32 cellular contexts compared by ENCODE assay signal in the genomic region with DNA sequence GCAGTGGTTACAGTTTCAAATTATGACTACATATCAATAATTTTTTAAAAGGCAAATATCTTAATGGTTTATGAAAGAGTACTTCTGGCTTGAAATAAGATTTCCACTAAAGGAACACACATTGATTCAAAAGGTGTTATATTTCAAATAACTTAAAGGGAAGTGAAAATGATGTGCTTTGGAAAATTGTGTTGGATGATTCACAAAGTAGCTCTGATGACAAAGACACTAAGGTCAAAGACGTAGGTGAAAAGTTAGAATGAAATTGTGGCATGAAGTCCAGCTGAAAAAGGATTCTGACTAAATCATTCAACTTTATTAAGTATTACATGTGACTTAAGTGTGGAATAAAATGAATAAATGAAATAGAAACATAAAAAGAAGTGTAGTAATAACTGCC. TPM values are rescaled to one million over a fixed set of nuclear protein-coding genes. Genes with fewer than 3 reads are reported as not detected.
DNase-seq lines count a peak whose midpoint lies in the region; ATAC-seq and TF ChIP-seq lines count a peak whose summit lies in the region.
"Had no signal": no experiment of that assay in that cellular context is flagged by ENCODE, and none has a peak within 500 bp of the region (broad histone marks: within the 10 kb centered on the region; RNA-seq: fewer than 3 reads in every experiment).

No MANE protein-coding gene starts in this region.

- DNase-seq in MCF 10A (ENCODE audit: unreplicated experiment) (peak; percentile 4), breast epithelium (ENCODE audit: low spot score in 2 of 2) (no peak), cardiac fibroblast (ENCODE audit: low read depth in 2 of 2) (peak; percentile 34 to 38), PC-9 (no peak), esophagus squamous epithelium (lab: John Stamatoyannopoulos, UW) (no peak)
- no peak for DNase-seq in activated T-cell treated with anti-CD3 and anti-CD28 coated beads, Interleukin-2, amount 50 U/mL, for 24 hours
- DNase-seq: activated CD4-positive, alpha-beta T cell treated with anti-CD3 and anti-CD28 coated beads for 48 hours; activated CD8-positive, alpha-beta memory T cell treated with anti-CD3 and anti-CD28 coated beads, Interleukin-2, amount 10 ng/mL, durations not matched to agents 7 days and 5 days; COR-L47; DMS79 treated with DMSO at 0.1 percent for 48 hours; foreskin keratinocyte; HFFc6; left lung; mesendoderm; NCI-H1105 treated with DMSO at 0.1 percent for 48 hours; NCI-H2029; RPMI8226 had no signal

- BruUV-seq in MCF 10A (replicated peaks; lab: Mats Ljungman, UMichigan) (no TSS peak), PC-9 (replicated peaks; lab: Mats Ljungman, UMichigan) (no TSS peak)

- H3K36me3 Mint-ChIP-seq in MCF 10A (ENCODE audit: insufficient read depth, unreplicated experiment), result no peaks in the 10 kb centered on the region
- H3K36me3 Mint-ChIP-seq in activated T-cell treated with anti-CD3 and anti-CD28 coated beads, Interleukin-2, amount 50 U/mL, for 24 hours (ENCODE audit: low read depth), result no peaks in the 10 kb centered on the region
- H3K36me3 Mint-ChIP-seq: activated CD8-positive, alpha-beta memory T cell treated with anti-CD3 and anti-CD28 coated beads, Interleukin-2, amount 10 ng/mL, durations not matched to agents 7 days and 5 days; activated naive CD8-positive, alpha-beta T cell had no signal

- ATAC-seq in HG03442 (IDR thresholded peaks at IDR 0.05; ENCODE audit: unreplicated experiment), result peak; percentile 49
- ATAC-seq in HG03354 (IDR thresholded peaks at IDR 0.05; ENCODE audit: poor library complexity, severe bottlenecking, unreplicated experiment), result no peak
- ATAC-seq: activated CD8-positive, alpha-beta memory T cell treated with anti-CD3 and anti-CD28 coated beads, Interleukin-2, amount 10 ng/mL, durations not matched to agents 7 days and 5 days; foreskin keratinocyte; left lung; sciatic nerve had no signal

- no peak overlapping the region for H3K4me2 ChIP-seq in PC-9
- H3K4me2 ChIP-seq: BLaER1 had no signal

- WGBS in esophagus squamous epithelium, 2 donors, result 32 to 39% methylated on average over 1 of the region's 1 CpG

- H3K9me2 ChIP-seq in PC-9 (ENCODE audit: insufficient read depth), result no peaks in the 10 kb centered on the region

- TF ChIP-seq CTCF in MCF 10A (IDR thresholded peaks at IDR 0.05; ENCODE audit: unreplicated experiment), result no peak
- no peak for TF ChIP-seq CTCF in breast epithelium (IDR thresholded peaks at IDR 0.05)
- no peak for TF ChIP-seq CTCF in cardiac fibroblast (IDR thresholded peaks at IDR 0.05; ENCODE audit: low read depth, low read length)
- TF ChIP-seq CTCF in PC-9 (conservative IDR thresholded peaks at IDR 0.05), result no peak
- no peak for TF ChIP-seq CTCF in esophagus squamous epithelium (IDR thresholded peaks at IDR 0.05)

- H3K4me1 ChIP-seq in breast epithelium (no peaks in the 10 kb centered on the region), PC-9 (replicated peaks; ENCODE audit: insufficient read depth) (no peaks in the 10 kb centered on the region), esophagus squamous epithelium (no peaks in the 10 kb centered on the region)
- H3K4me1 ChIP-seq: BLaER1, foreskin keratinocyte, left lung had no signal

- TF ChIP-seq POLR2A in breast epithelium (IDR thresholded peaks at IDR 0.05) (no peak), esophagus squamous epithelium (IDR thresholded peaks at IDR 0.05) (no peak)

- CTCF ChIA-PET in MCF 10A (lab: Yijun Ruan, JAX) (interaction anchor here (1.0 to 1.5 kb wide), 4 partner anchors 9 to 291 kb away, joined by 3 to 8 read pairs (median 4); partner anchors contain the start of gene TCAF1), PC-9 (lab: Charles Lee) (interaction anchor here (0.7 to 0.9 kb wide), 2 partner anchors 143 to 596 kb away, joined by 3 read pairs; no protein-coding TSS in a partner anchor)

- H3K36me3 ChIP-seq in breast epithelium (no peaks in the 10 kb centered on the region), PC-9 (ENCODE audit: low read depth) (no peaks in the 10 kb centered on the region), esophagus squamous epithelium (no peaks in the 10 kb centered on the region)
- H3K36me3 ChIP-seq: BLaER1, left lung, neutrophil had no signal

- peaks cover 28% of the 10 kb centered on the region for H3K27me3 Mint-ChIP-seq in MCF 10A (ENCODE audit: insufficient read depth, unreplicated experiment)
- peaks cover 12% of the 10 kb centered on the region for H3K27me3 Mint-ChIP-seq in activated T-cell treated with anti-CD3 and anti-CD28 coated beads, Interleukin-2, amount 50 U/mL, for 24 hours
- H3K27me3 Mint-ChIP-seq: progenitor cell of endocrine pancreas had no signal

- no peaks in the 10 kb centered on the region for H3K27me3 ChIP-seq in breast epithelium
- H3K27me3 ChIP-seq in PC-9 (ENCODE audit: insufficient read depth, low read depth), result no peaks in the 10 kb centered on the region
- H3K27me3 ChIP-seq in esophagus squamous epithelium, result no peaks in the 10 kb centered on the region
- H3K27me3 ChIP-seq: BLaER1, foreskin keratinocyte, left lung, neutrophil had no signal

- no peak overlapping the region for H2AFZ ChIP-seq in PC-9

- H3K4me3 Mint-ChIP-seq in MCF 10A (ENCODE audit: unreplicated experiment), result no peak overlapping the region
- no peak overlapping the region for H3K4me3 Mint-ChIP-seq in activated T-cell treated with anti-CD3 and anti-CD28 coated beads, Interleukin-2, amount 50 U/mL, for 24 hours
- H3K4me3 Mint-ChIP-seq: activated CD8-positive, alpha-beta memory T cell treated with anti-CD3 and anti-CD28 coated beads, Interleukin-2, amount 10 ng/mL, durations not matched to agents 7 days and 5 days; activated naive CD8-positive, alpha-beta T cell; activated T-helper 1 cell treated with anti-CD3 and anti-CD28 coated beads, Interleukin-12 subunit alpha, Interleukin-12 subunit beta, Interleukin-2, Interleukin-4 antibody, amounts not matched to agents 30 ng/mL and 10 ng/mL and 1 ng/mL, durations not matched to agents 14 hours and 24 hours and 36 hours; HFFc6; T-helper 1 cell treated with Interleukin-12 subunit alpha and Interleukin-12 subunit beta and Interleukin-4 antibody, amounts not matched to agents 30 μg/mL and 1 μg/mL, for 36 hours had no signal

- H3K9me3 Mint-ChIP-seq in MCF 10A (ENCODE audit: unreplicated experiment), result no peaks in the 10 kb centered on the region
- no peaks in the 10 kb centered on the region for H3K9me3 Mint-ChIP-seq in activated T-cell treated with anti-CD3 and anti-CD28 coated beads, Interleukin-2, amount 50 U/mL, for 24 hours
- H3K9me3 Mint-ChIP-seq: activated T-helper 1 cell treated with anti-CD3 and anti-CD28 coated beads, Interleukin-12 subunit alpha, Interleukin-12 subunit beta, Interleukin-2, Interleukin-4 antibody, amounts not matched to agents 30 ng/mL and 10 ng/mL and 1 ng/mL, durations not matched to agents 14 hours and 24 hours and 36 hours; HFFc6; T-helper 1 cell treated with Interleukin-12 subunit alpha and Interleukin-12 subunit beta and Interleukin-4 antibody, amounts not matched to agents 30 μg/mL and 1 μg/mL, for 36 hours had no signal

- H3K9me3 ChIP-seq in breast epithelium, result no peaks in the 10 kb centered on the region
- H3K9me3 ChIP-seq in PC-9 (ENCODE audit: insufficient read depth, low read depth), result no peaks in the 10 kb centered on the region
- no peaks in the 10 kb centered on the region for H3K9me3 ChIP-seq in esophagus squamous epithelium
- H3K9me3 ChIP-seq: BLaER1, left lung, neutrophil had no signal

- POLR2A ChIA-PET in MCF 10A (lab: Yijun Ruan, JAX) (interaction anchor here (0.7 to 1.6 kb wide), 2 partner anchors 14 to 126 kb away, joined by 3 to 4 read pairs; partner anchors contain the start of gene TCAF1), PC-9 (lab: Charles Lee; ENCODE audit: unreplicated experiment) (no interaction called here)

- no peaks in the 10 kb centered on the region for H3F3A ChIP-seq in PC-9 (ENCODE audit: insufficient read depth, low read depth)

- no peaks in the 10 kb centered on the region for H4K20me1 ChIP-seq in PC-9 (ENCODE audit: insufficient read depth)
- H4K20me1 ChIP-seq: BLaER1 had no signal

- intact Hi-C loops in MCF 10A (cut with micrococcal nuclease) (loop anchor here (2.0 to 10.0 kb wide), 3 partner anchors 53 to 127 kb away; no protein-coding TSS in a partner anchor), breast epithelium (cut with DNase I; ENCODE audit: low total_unique reads) (no loop called here), PC-9 (cut with micrococcal nuclease; ENCODE audit: unreplicated experiment) (no loop called here), esophagus squamous epithelium (cut with DNase I) (no loop called here)

- H3K4me3 ChIP-seq in breast epithelium, result no peak overlapping the region
- no peak overlapping the region for H3K4me3 ChIP-seq in cardiac fibroblast (replicated peaks in 1 of 2; ENCODE audit: low read depth in 2 of 2, low read length in 2 of 2)
- no peak overlapping the region for H3K4me3 ChIP-seq in PC-9
- H3K4me3 ChIP-seq in esophagus squamous epithelium, result no peak overlapping the region
- H3K4me3 ChIP-seq: BLaER1, left lung had no signal

- H3K4me1 Mint-ChIP-seq in MCF 10A (ENCODE audit: insufficient read depth, unreplicated experiment), result no peaks in the 10 kb centered on the region
- peaks cover 7% of the 10 kb centered on the region for H3K4me1 Mint-ChIP-seq in activated T-cell treated with anti-CD3 and anti-CD28 coated beads, Interleukin-2, amount 50 U/mL, for 24 hours (ENCODE audit: low read depth)
- H3K4me1 Mint-ChIP-seq: activated CD8-positive, alpha-beta memory T cell treated with anti-CD3 and anti-CD28 coated beads, Interleukin-2, amount 10 ng/mL, durations not matched to agents 7 days and 5 days had no signal

- H3K79me2 ChIP-seq in PC-9 (ENCODE audit: low read depth), result no peaks in the 10 kb centered on the region

- H3K27ac ChIP-seq in breast epithelium (no peak overlapping the region), PC-9 (no peak overlapping the region), esophagus squamous epithelium (no peak overlapping the region)
- H3K27ac ChIP-seq: BLaER1, epithelial cell of prostate, foreskin keratinocyte, HL-60, left lung, neutrophil had no signal

- no peak overlapping the region for H3K27ac Mint-ChIP-seq in MCF 10A (ENCODE audit: low read depth, unreplicated experiment)
- H3K27ac Mint-ChIP-seq in activated T-cell treated with anti-CD3 and anti-CD28 coated beads, Interleukin-2, amount 50 U/mL, for 24 hours, result no peak overlapping the region
- H3K27ac Mint-ChIP-seq: activated CD8-positive, alpha-beta memory T cell treated with anti-CD3 and anti-CD28 coated beads, Interleukin-2, amount 10 ng/mL, durations not matched to agents 7 days and 5 days; activated naive CD8-positive, alpha-beta T cell; activated T-helper 1 cell treated with anti-CD3 and anti-CD28 coated beads, Interleukin-12 subunit alpha, Interleukin-12 subunit beta, Interleukin-2, Interleukin-4 antibody, amounts not matched to agents 30 ng/mL and 10 ng/mL and 1 ng/mL, durations not matched to agents 14 hours and 24 hours and 36 hours; HFFc6; progenitor cell of endocrine pancreas; T-helper 1 cell treated with Interleukin-12 subunit alpha and Interleukin-12 subunit beta and Interleukin-4 antibody, amounts not matched to agents 30 μg/mL and 1 μg/mL, for 36 hours had no signal

RNA-seq across cellular contexts. Expression of gene OR2A5, which starts 20.8 kb away (rescaled TPM):
- total RNA-seq in MCF 10A (2022) (not detected in 2 replicates), breast epithelium (not detected), PC-9 (2021) (not detected in 2 replicates), esophagus squamous epithelium (not detected)
- total RNA-seq: activated CD8-positive, alpha-beta memory T cell treated with anti-CD3 and anti-CD28 coated beads, Interleukin-2, amount 10 ng/mL, durations not matched to agents 7 days and 5 days; activated T-helper 1 cell treated with anti-CD3 and anti-CD28 coated beads, Interleukin-12 subunit alpha, Interleukin-12 subunit beta, Interleukin-2, Interleukin-4 antibody, amounts not matched to agents 30 ng/mL and 10 ng/mL and 1 ng/mL, durations not matched to agents 14 hours and 24 hours and 36 hours; astrocyte; cerebellum; foreskin keratinocyte; HFFc6; left lung; progenitor cell of endocrine pancreas; sciatic nerve; subcutaneous adipose tissue; urinary bladder had no signal

RNA-seq across cellular contexts. Expression of gene OR6B1, which starts 27.9 kb away (rescaled TPM):
- total RNA-seq in MCF 10A (2022) (not detected in 2 replicates), breast epithelium (not detected), PC-9 (2021) (not detected in 2 replicates), esophagus squamous epithelium (not detected)
- total RNA-seq: activated CD8-positive, alpha-beta memory T cell treated with anti-CD3 and anti-CD28 coated beads, Interleukin-2, amount 10 ng/mL, durations not matched to agents 7 days and 5 days; activated T-helper 1 cell treated with anti-CD3 and anti-CD28 coated beads, Interleukin-12 subunit alpha, Interleukin-12 subunit beta, Interleukin-2, Interleukin-4 antibody, amounts not matched to agents 30 ng/mL and 10 ng/mL and 1 ng/mL, durations not matched to agents 14 hours and 24 hours and 36 hours; astrocyte; cerebellum; foreskin keratinocyte; HFFc6; left lung; progenitor cell of endocrine pancreas; sciatic nerve; subcutaneous adipose tissue; urinary bladder had no signal

RNA-seq across cellular contexts. Expression of gene OR2A25, which starts 41.6 kb away (rescaled TPM):
- total RNA-seq in MCF 10A (2022), result not detected in 2 replicates
- not detected for total RNA-seq in breast epithelium
- total RNA-seq in PC-9 (2021), result not detected in 2 replicates
- not detected for total RNA-seq in esophagus squamous epithelium
- total RNA-seq: activated CD8-positive, alpha-beta memory T cell treated with anti-CD3 and anti-CD28 coated beads, Interleukin-2, amount 10 ng/mL, durations not matched to agents 7 days and 5 days; activated T-helper 1 cell treated with anti-CD3 and anti-CD28 coated beads, Interleukin-12 subunit alpha, Interleukin-12 subunit beta, Interleukin-2, Interleukin-4 antibody, amounts not matched to agents 30 ng/mL and 10 ng/mL and 1 ng/mL, durations not matched to agents 14 hours and 24 hours and 36 hours; astrocyte; cerebellum; foreskin keratinocyte; HFFc6; left lung; progenitor cell of endocrine pancreas; sciatic nerve; subcutaneous adipose tissue; urinary bladder had no signal

RNA-seq across cellular contexts. Expression of gene OR2A12, which starts 58.1 kb away (rescaled TPM):
- total RNA-seq in MCF 10A (2022), result not detected in 2 replicates
- not detected for total RNA-seq in breast epithelium
- not detected in 2 replicates for total RNA-seq in PC-9 (2021)
- not detected for total RNA-seq in esophagus squamous epithelium
- total RNA-seq: activated CD8-positive, alpha-beta memory T cell treated with anti-CD3 and anti-CD28 coated beads, Interleukin-2, amount 10 ng/mL, durations not matched to agents 7 days and 5 days; activated T-helper 1 cell treated with anti-CD3 and anti-CD28 coated beads, Interleukin-12 subunit alpha, Interleukin-12 subunit beta, Interleukin-2, Interleukin-4 antibody, amounts not matched to agents 30 ng/mL and 10 ng/mL and 1 ng/mL, durations not matched to agents 14 hours and 24 hours and 36 hours; astrocyte; cerebellum; foreskin keratinocyte; HFFc6; left lung; progenitor cell of endocrine pancreas; sciatic nerve; subcutaneous adipose tissue; urinary bladder had no signal

Comparison
In these comparisons a context has a peak if more than half of its experiments do, and no peak if none do; other contexts are left out.
1. DNase-seq: peak in MCF 10A (single experiment) and cardiac fibroblast (2 of 2); none in breast epithelium (0 of 2), PC-9 (0 of 2), esophagus squamous epithelium (single experiment) and activated T-cell treated with anti-CD3 and anti-CD28 coated beads, Interleukin-2, amount 50 U/mL, for 24 hours (single experiment).